ENCODE assay signal across 1 cellular context in the genomic region with DNA sequence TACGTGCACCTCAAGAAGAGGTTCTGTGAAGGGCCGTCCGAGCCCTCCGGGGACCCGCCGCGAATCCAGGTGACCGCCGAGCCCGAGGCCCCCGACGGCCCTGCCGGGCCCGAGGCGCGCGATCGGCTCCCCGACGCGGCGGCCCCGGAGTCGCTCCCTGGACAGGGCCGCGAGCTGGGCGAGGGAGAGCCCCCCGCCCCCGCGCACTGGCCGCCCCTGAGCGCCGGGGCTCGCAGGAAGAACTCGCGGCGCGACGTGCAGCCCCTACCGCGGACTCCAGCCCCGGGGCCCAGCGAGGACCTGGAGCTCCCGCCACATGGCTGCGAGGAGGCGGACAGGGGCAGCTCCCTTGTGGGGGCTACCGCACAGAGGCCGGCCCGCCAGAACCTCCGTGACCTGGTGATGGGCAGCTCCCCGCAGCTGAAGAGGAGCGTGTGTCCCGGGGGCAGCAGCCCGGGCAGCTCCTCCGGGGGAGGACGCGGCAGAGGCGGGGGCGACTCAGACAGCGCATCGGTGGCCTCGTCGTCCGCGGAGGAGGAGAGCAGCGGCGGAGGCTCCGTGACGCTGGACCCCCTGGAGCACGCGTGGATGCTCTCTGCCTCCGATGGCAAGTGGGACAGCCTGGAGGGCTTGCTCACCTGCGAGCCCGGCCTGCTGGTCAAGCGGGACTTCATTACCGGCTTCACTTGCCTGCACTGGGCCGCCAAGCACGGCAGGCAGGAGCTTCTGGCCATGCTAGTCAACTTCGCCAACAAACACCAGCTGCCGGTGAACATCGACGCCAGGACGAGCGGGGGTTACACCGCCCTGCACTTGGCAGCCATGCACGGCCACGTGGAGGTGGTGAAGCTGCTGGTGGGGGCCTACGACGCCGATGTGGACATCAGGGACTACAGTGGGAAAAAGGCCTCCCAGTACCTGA.
TF ChIP-seq lines count a peak whose summit lies in the region.

No MANE protein-coding gene starts in this region.

TF ChIP-seq in HepG2, 621 proteins besides CTCF, POLR2A, EP300 and RAD21 (continued from another document and continues in another):
- no peak for TF ChIP-seq MLXIP (CRISPR knock-in tag; IDR thresholded peaks at IDR 0.05; ENCODE audit: borderline replicate concordance)
- TF ChIP-seq ZNF703 (CRISPR knock-in tag; IDR thresholded peaks at IDR 0.05; ENCODE audit: borderline replicate concordance): no peak; the same call in 1 of the 2 replicates
- peak; percentile 77; the same call in 1 of the 2 replicates for TF ChIP-seq ZNF841 (CRISPR knock-in tag; IDR thresholded peaks at IDR 0.05; ENCODE audit: borderline replicate concordance)
- TF ChIP-seq ZNF572 (CRISPR knock-in tag; IDR thresholded peaks at IDR 0.05): no peak
- 0 out of 2 replicates have a peak, but pooled peaks have one; percentile 23 for TF ChIP-seq ZNF205 (CRISPR knock-in tag; IDR thresholded peaks at IDR 0.05)
- TF ChIP-seq IKZF1 (IDR thresholded peaks at IDR 0.05): no peak
- peak; percentile 85 for TF ChIP-seq ZNF160 (CRISPR knock-in tag; IDR thresholded peaks at IDR 0.05)
- 0 out of 2 replicates have a peak, but pooled peaks have one; percentile 72 for TF ChIP-seq ZNF672 (CRISPR knock-in tag; IDR thresholded peaks at IDR 0.05)
- TF ChIP-seq, protein P1, sequence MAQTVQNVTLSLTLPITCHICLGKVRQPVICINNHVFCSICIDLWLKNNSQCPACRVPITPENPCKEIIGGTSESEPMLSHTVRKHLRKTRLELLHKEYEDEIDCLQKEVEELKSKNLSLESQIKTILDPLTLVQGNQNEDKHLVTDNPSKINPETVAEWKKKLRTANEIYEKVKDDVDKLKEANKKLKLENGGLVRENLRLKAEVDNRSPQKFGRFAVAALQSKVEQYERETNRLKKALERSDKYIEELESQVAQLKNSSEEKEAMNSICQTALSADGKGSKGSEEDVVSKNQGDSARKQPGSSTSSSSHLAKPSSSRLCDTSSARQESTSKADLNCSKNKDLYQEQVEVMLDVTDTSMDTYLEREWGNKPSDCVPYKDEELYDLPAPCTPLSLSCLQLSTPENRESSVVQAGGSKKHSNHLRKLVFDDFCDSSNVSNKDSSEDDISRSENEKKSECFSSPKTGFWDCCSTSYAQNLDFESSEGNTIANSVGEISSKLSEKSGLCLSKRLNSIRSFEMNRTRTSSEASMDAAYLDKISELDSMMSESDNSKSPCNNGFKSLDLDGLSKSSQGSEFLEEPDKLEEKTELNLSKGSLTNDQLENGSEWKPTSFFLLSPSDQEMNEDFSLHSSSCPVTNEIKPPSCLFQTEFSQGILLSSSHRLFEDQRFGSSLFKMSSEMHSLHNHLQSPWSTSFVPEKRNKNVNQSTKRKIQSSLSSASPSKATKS (CRISPR knock-in tag; IDR thresholded peaks at IDR 0.05): no peak
- no peak for TF ChIP-seq ZNF724P (CRISPR knock-in tag; IDR thresholded peaks at IDR 0.05; ENCODE audit: borderline replicate concordance)
- no peak for TF ChIP-seq ZNF276 (CRISPR knock-in tag; IDR thresholded peaks at IDR 0.05; ENCODE audit: low read depth)
- no peak; the same call in 1 of the 2 replicates for TF ChIP-seq ZSCAN21 (CRISPR knock-in tag; IDR thresholded peaks at IDR 0.05; ENCODE audit: borderline replicate concordance)
- peak; percentile 44; the same call in 1 of the 2 replicates for TF ChIP-seq ZSCAN30 (CRISPR knock-in tag; IDR thresholded peaks at IDR 0.05)
- TF ChIP-seq, protein P2, sequence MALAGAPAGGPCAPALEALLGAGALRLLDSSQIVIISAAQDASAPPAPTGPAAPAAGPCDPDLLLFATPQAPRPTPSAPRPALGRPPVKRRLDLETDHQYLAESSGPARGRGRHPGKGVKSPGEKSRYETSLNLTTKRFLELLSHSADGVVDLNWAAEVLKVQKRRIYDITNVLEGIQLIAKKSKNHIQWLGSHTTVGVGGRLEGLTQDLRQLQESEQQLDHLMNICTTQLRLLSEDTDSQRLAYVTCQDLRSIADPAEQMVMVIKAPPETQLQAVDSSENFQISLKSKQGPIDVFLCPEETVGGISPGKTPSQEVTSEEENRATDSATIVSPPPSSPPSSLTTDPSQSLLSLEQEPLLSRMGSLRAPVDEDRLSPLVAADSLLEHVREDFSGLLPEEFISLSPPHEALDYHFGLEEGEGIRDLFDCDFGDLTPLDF (CRISPR knock-in tag; IDR thresholded peaks at IDR 0.05): no peak
- TF ChIP-seq, protein P3, sequence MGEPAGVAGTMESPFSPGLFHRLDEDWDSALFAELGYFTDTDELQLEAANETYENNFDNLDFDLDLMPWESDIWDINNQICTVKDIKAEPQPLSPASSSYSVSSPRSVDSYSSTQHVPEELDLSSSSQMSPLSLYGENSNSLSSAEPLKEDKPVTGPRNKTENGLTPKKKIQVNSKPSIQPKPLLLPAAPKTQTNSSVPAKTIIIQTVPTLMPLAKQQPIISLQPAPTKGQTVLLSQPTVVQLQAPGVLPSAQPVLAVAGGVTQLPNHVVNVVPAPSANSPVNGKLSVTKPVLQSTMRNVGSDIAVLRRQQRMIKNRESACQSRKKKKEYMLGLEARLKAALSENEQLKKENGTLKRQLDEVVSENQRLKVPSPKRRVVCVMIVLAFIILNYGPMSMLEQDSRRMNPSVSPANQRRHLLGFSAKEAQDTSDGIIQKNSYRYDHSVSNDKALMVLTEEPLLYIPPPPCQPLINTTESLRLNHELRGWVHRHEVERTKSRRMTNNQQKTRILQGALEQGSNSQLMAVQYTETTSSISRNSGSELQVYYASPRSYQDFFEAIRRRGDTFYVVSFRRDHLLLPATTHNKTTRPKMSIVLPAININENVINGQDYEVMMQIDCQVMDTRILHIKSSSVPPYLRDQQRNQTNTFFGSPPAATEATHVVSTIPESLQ (CRISPR knock-in tag; conservative IDR thresholded peaks at IDR 0.05): no peak
- 0 out of 2 replicates have a peak, but pooled peaks have one; percentile 76 for TF ChIP-seq ZBTB38 (CRISPR knock-in tag; IDR thresholded peaks at IDR 0.05)
- no peak; the same call in 1 of the 2 replicates for TF ChIP-seq ETV6 (CRISPR knock-in tag; conservative IDR thresholded peaks at IDR 0.05)
- TF ChIP-seq E2F5 (CRISPR knock-in tag; conservative IDR thresholded peaks at IDR 0.05): no peak
- TF ChIP-seq PRMT3 (CRISPR knock-in tag; IDR thresholded peaks at IDR 0.05; ENCODE audit: borderline replicate concordance, low read depth): peak; percentile 83; the same call in 1 of the 2 replicates
- TF ChIP-seq PREB (CRISPR knock-in tag; IDR thresholded peaks at IDR 0.05): 0 out of 2 replicates have a peak, but pooled peaks have one; percentile 62
- no peak for TF ChIP-seq KAT2B (IDR thresholded peaks at IDR 0.05; ENCODE audit: borderline replicate concordance, low read depth, low read length)
- TF ChIP-seq ZNF317 (CRISPR knock-in tag; IDR thresholded peaks at IDR 0.05): peak; percentile 77; the same call in 1 of the 2 replicates
- TF ChIP-seq SMAD3 (CRISPR knock-in tag; IDR thresholded peaks at IDR 0.05): no peak
- TF ChIP-seq SAP130 (CRISPR knock-in tag; IDR thresholded peaks at IDR 0.05; ENCODE audit: low read depth): peak; percentile 8
- TF ChIP-seq, protein P4, sequence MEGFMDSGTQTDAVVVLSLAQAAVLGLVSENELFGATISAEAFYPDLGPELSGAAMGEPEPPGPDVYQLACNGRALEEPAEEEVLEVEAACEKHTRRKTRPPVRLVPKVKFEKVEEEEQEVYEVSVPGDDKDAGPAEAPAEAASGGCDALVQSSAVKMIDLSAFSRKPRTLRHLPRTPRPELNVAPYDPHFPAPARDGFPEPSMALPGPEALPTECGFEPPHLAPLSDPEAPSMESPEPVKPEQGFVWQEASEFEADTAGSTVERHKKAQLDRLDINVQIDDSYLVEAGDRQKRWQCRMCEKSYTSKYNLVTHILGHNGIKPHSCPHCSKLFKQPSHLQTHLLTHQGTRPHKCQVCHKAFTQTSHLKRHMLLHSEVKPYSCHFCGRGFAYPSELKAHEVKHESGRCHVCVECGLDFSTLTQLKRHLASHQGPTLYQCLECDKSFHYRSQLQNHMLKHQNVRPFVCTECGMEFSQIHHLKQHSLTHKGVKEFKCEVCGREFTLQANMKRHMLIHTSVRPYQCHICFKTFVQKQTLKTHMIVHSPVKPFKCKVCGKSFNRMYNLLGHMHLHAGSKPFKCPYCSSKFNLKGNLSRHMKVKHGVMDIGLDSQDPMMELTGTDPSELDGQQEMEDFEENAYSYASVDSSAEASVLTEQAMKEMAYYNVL (CRISPR knock-in tag; IDR thresholded peaks at IDR 0.05; ENCODE audit: borderline replicate concordance): peak; percentile 71
- peak; percentile 31; the same call in 1 of the 2 replicates for TF ChIP-seq NAIF1 (CRISPR knock-in tag; IDR thresholded peaks at IDR 0.05; ENCODE audit: borderline replicate concordance)
- TF ChIP-seq HNRNPUL1 (IDR thresholded peaks at IDR 0.05; ENCODE audit: low read depth, low read length): no peak
- no peak; the same call in 1 of the 2 replicates for TF ChIP-seq ZNF383 (CRISPR knock-in tag; IDR thresholded peaks at IDR 0.05; ENCODE audit: borderline replicate concordance)
- TF ChIP-seq KLF6 (CRISPR knock-in tag; IDR thresholded peaks at IDR 0.05): 0 out of 2 replicates have a peak, but pooled peaks have one; percentile 34
- TF ChIP-seq ZNF891 (CRISPR knock-in tag; IDR thresholded peaks at IDR 0.05): peak; percentile 91
- no peak for TF ChIP-seq HDAC6 (IDR thresholded peaks at IDR 0.05; ENCODE audit: low read depth, low read length)
- TF ChIP-seq RFX5 (IDR thresholded peaks at IDR 0.05; ENCODE audit: low read depth, low read length): no peak
- no peak for TF ChIP-seq PCBP1 (IDR thresholded peaks at IDR 0.05; ENCODE audit: borderline replicate concordance, low read depth, low read length)
- no peak for TF ChIP-seq SYNCRIP (IDR thresholded peaks at IDR 0.05; ENCODE audit: insufficient read depth, low read depth, low read length)
- peak; percentile 90 for TF ChIP-seq MYC (CRISPR knock-in tag; IDR thresholded peaks at IDR 0.05; ENCODE audit: borderline replicate concordance)
- TF ChIP-seq ZBTB46 (CRISPR knock-in tag; IDR thresholded peaks at IDR 0.05; ENCODE audit: borderline replicate concordance): no peak
- TF ChIP-seq RBAK (CRISPR knock-in tag; IDR thresholded peaks at IDR 0.05): no peak
- no peak for TF ChIP-seq NR2F1 (CRISPR knock-in tag; IDR thresholded peaks at IDR 0.05)
- TF ChIP-seq HMG20B (CRISPR knock-in tag; conservative IDR thresholded peaks at IDR 0.05): no peak
- no peak for TF ChIP-seq TCF7L2 (IDR thresholded peaks at IDR 0.05; ENCODE audit: low read depth, low read length)
- no peak for TF ChIP-seq ZNF296 (CRISPR knock-in tag; conservative IDR thresholded peaks at IDR 0.05)
- no peak for TF ChIP-seq ZNF136 (CRISPR knock-in tag; IDR thresholded peaks at IDR 0.05; ENCODE audit: low read depth)
- no peak for TF ChIP-seq ZSCAN31 (CRISPR knock-in tag; IDR thresholded peaks at IDR 0.05; ENCODE audit: low read depth)
- peak; percentile 38 for TF ChIP-seq KDM2A (CRISPR knock-in tag; IDR thresholded peaks at IDR 0.05; ENCODE audit: borderline replicate concordance, low read depth)
- peak; percentile 11; the same call in 1 of the 2 replicates for TF ChIP-seq STAG1 (CRISPR knock-in tag; IDR thresholded peaks at IDR 0.05)
